8 cellular contexts compared by ENCODE assay signal in genomic region chr15:33126559-33127290, GRCh38.
A peak's percentile ranks its signal among the peaks of the same experiment; 100 is the strongest.
DNase-seq lines count a peak whose midpoint lies in the region.

No MANE protein-coding gene starts in this region.

- DNase-seq in COLO668 (lab: John Stamatoyannopoulos, UW; ENCODE audit: unreplicated experiment): peak; percentile 95
- peak; percentile 96 for DNase-seq in M059J (ENCODE audit: low read depth)
- DNase-seq in SK-MEL-5 (ENCODE audit: low read depth, low spot score): peak; percentile 95
- peak in 40 of 58 donors; percentile 5 to 82 (median 38) for DNase-seq in anterior cingulate cortex (lab: John Stamatoyannopoulos, UW)
- DNase-seq in islet precursor cell: peak; percentile 76
- DNase-seq in stimulated activated CD4-positive, alpha-beta T cell treated with anti-CD3 and anti-CD28 coated beads, Interleukin-2, amount 100 ng/mL, for 48 hours: peak; percentile 39 to 53
- DNase-seq in ecto neural progenitor cell (ENCODE audit: low spot score): no peak
- DNase-seq in GM19238 (ENCODE audit: insufficient read length, low spot score): no peak

- in situ Hi-C loops in SK-MEL-5 (cut with HindIII; ENCODE audit: low pct_unique_long_range_greater_than_20kb, low sequenced_read_pairs): no loop called here

Comparison
In these comparisons a context has a peak if more than half of its experiments do, and no peak if none do; other contexts are left out.
1. DNase-seq: peak in COLO668 (single experiment), M059J (single experiment), SK-MEL-5 (single experiment), anterior cingulate cortex (40 of 58), islet precursor cell (single experiment) and stimulated activated CD4-positive, alpha-beta T cell treated with anti-CD3 and anti-CD28 coated beads, Interleukin-2, amount 100 ng/mL, for 48 hours (2 of 2); none in ecto neural progenitor cell (single experiment) and GM19238 (single experiment).